8 cellular contexts compared by ENCODE assay signal in genomic region chr14:31420013-31420318, GRCh38. TPM values are rescaled to one million over a fixed set of nuclear protein-coding genes. Genes with fewer than 3 reads are reported as not detected.
DNase-seq lines count a peak whose midpoint lies in the region; ATAC-seq and TF ChIP-seq lines count a peak whose summit lies in the region.

No MANE protein-coding gene starts in this region.

- H3K27me3 ChIP-seq in SU-DHL-6 (ENCODE audit: low read length) (no peaks in the 10 kb centered on the region), ectodermal cell (ENCODE audit: control insufficient read depth, insufficient read depth, low read length, poor library complexity, severe bottlenecking) (no peaks in the 10 kb centered on the region), mesenchymal stem cell (ENCODE audit: control insufficient read depth in 1 of 2, insufficient read depth in 1 of 2, low read length in 2 of 2) (no peaks in the 10 kb centered on the region), thymus (ENCODE audit: control insufficient read depth, insufficient read depth) (no peaks in the 10 kb centered on the region)

- H4K8ac ChIP-seq in mesenchymal stem cell (ENCODE audit: low read length) = no peak overlapping the region

- peaks cover 5% of the 10 kb centered on the region; the same call in 1 of the 2 replicates for H3K79me2 ChIP-seq in SU-DHL-6 (ENCODE audit: insufficient read depth, low read length)

- TF ChIP-seq CTCF in C4-2B (conservative IDR thresholded peaks at IDR 0.05) = no peak
- no peak for TF ChIP-seq CTCF in SU-DHL-6 (IDR thresholded peaks at IDR 0.05; ENCODE audit: insufficient read depth, low read length, poor library complexity, severe bottlenecking)

- peak overlapping the region; percentile 15 for H2BK15ac ChIP-seq in mesenchymal stem cell (ENCODE audit: low read depth, poor library complexity, severe bottlenecking)

- H3K9ac ChIP-seq in SU-DHL-6 (ENCODE audit: low read length) = peak overlapping the region; percentile 70
- H3K9ac ChIP-seq in mesenchymal stem cell (ENCODE audit: low read length) = peak overlapping the region; percentile 100

- H3K18ac ChIP-seq in mesenchymal stem cell (ENCODE audit: low read depth in 1 of 2, low read length in 2 of 2) = peak overlapping the region; percentile 69 to 97

- H2AFZ ChIP-seq in SU-DHL-6 (ENCODE audit: low read depth, low read length, severe bottlenecking) (peak overlapping the region; percentile 70), mesenchymal stem cell (ENCODE audit: low read depth, low read length) (peak overlapping the region; percentile 96)

- H3K14ac ChIP-seq in mesenchymal stem cell (ENCODE audit: low read length in 2 of 2) = peak overlapping the region in 1 of 2 experiments; percentile 92

- H3K27ac ChIP-seq in C4-2B (peak overlapping the region; percentile 71), SU-DHL-6 (ENCODE audit: low read depth, low read length) (no peak overlapping the region), ectodermal cell (ENCODE audit: insufficient read depth, low read depth, low read length, poor library complexity, severe bottlenecking) (peak overlapping the region; percentile 81), mesenchymal stem cell (ENCODE audit: low read length, poor library complexity, severe bottlenecking) (peak overlapping the region; percentile 71), thymus (ENCODE audit: low read depth) (peak overlapping the region; percentile 19)

- peak overlapping the region in 1 of 2 experiments; percentile 100 for H3K23ac ChIP-seq in mesenchymal stem cell (ENCODE audit: low read length in 2 of 2)

- no peaks in the 10 kb centered on the region for H3K9me2 ChIP-seq in SU-DHL-6 (replicated peaks; ENCODE audit: insufficient read depth, low read length)

- H4K20me1 ChIP-seq in SU-DHL-6 (ENCODE audit: low read depth, low read length) = no peaks in the 10 kb centered on the region

- DNase-seq in mesenchymal stem cell (no peak), A172 (ENCODE audit: low spot score) (no peak)

- H3K4me2 ChIP-seq in SU-DHL-6 (ENCODE audit: low read depth, low read length, poor library complexity, severe bottlenecking) = peak overlapping the region; percentile 88
- peak overlapping the region; percentile 79 for H3K4me2 ChIP-seq in mesenchymal stem cell (ENCODE audit: low read length, poor library complexity, severe bottlenecking)

- peaks cover 9% of the 10 kb centered on the region; the same call in 1 of the 2 replicates for H3F3A ChIP-seq in SU-DHL-6 (ENCODE audit: insufficient read depth)

- peak overlapping the region; percentile 1 for H4K91ac ChIP-seq in mesenchymal stem cell (ENCODE audit: low read length)

- peaks cover 7% of the 10 kb centered on the region for H3K79me1 ChIP-seq in mesenchymal stem cell (replicated peaks; ENCODE audit: low read length, poor library complexity, severe bottlenecking)

- H3K36me3 ChIP-seq in SU-DHL-6 (ENCODE audit: low read length) (no peaks in the 10 kb centered on the region), ectodermal cell (ENCODE audit: control insufficient read depth, insufficient read depth, low read length) (no peaks in the 10 kb centered on the region), mesenchymal stem cell (ENCODE audit: control insufficient read depth in 1 of 2, insufficient read depth in 2 of 2, low read depth in 1 of 2, low read length in 2 of 2) (no peaks in the 10 kb centered on the region), thymus (ENCODE audit: control insufficient read depth, insufficient read depth) (no peaks in the 10 kb centered on the region)

- H3K4me1 ChIP-seq in ectodermal cell (ENCODE audit: control insufficient read depth, insufficient read depth, low read length) = no peaks in the 10 kb centered on the region
- H3K4me1 ChIP-seq in mesenchymal stem cell (ENCODE audit: control insufficient read depth, insufficient read depth, low read depth, low read length) = no peaks in the 10 kb centered on the region
- H3K4me1 ChIP-seq in thymus (ENCODE audit: control insufficient read depth, insufficient read depth, low read length) = peaks cover 7% of the 10 kb centered on the region

- peak; percentile 28 for ATAC-seq in GM19035 (IDR thresholded peaks at IDR 0.05; ENCODE audit: unreplicated experiment)
- ATAC-seq in HG03342 (IDR thresholded peaks at IDR 0.05; ENCODE audit: unreplicated experiment) = peak; percentile 17

- no peak overlapping the region for H2BK5ac ChIP-seq in mesenchymal stem cell (ENCODE audit: low read depth, low read length, poor library complexity, severe bottlenecking)

- 0% methylated on average over 27 of the region's 27 CpGs for WGBS in ectodermal cell, 2 experiments
- WGBS in mesenchymal stem cell = under 1% methylated on average over 27 of the region's 27 CpGs
- WGBS in thymus = under 1% methylated on average over 27 of the region's 27 CpGs

- H3K9me3 ChIP-seq in SU-DHL-6 (ENCODE audit: insufficient read depth, low read length) = no peaks in the 10 kb centered on the region
- no peaks in the 10 kb centered on the region for H3K9me3 ChIP-seq in ectodermal cell (ENCODE audit: control insufficient read depth, low read length)
- H3K9me3 ChIP-seq in mesenchymal stem cell (ENCODE audit: control insufficient read depth, low read length) = no peaks in the 10 kb centered on the region
- H3K9me3 ChIP-seq in thymus (ENCODE audit: control insufficient read depth) = no peaks in the 10 kb centered on the region

- no peak overlapping the region for H2AK5ac ChIP-seq in mesenchymal stem cell (ENCODE audit: low read length, severe bottlenecking)

- peak overlapping the region in 1 of 2 experiments; percentile 98 for H3K4ac ChIP-seq in mesenchymal stem cell (ENCODE audit: low read depth in 1 of 2, low read length in 2 of 2)

- H2BK120ac ChIP-seq in mesenchymal stem cell (ENCODE audit: low read depth, low read length) = no peak overlapping the region

- no peak overlapping the region for H2BK12ac ChIP-seq in mesenchymal stem cell (ENCODE audit: low read length in 2 of 2)

- H3K4me3 ChIP-seq in SU-DHL-6 (ENCODE audit: insufficient read depth, low read length, poor library complexity, severe bottlenecking) = peak overlapping the region; percentile 82
- peak overlapping the region; percentile 89 for H3K4me3 ChIP-seq in ectodermal cell (ENCODE audit: insufficient read depth, low read depth, low read length)
- H3K4me3 ChIP-seq in mesenchymal stem cell (ENCODE audit: insufficient read depth in 1 of 2, low read depth in 1 of 2, low read length in 2 of 2) = peak overlapping the region; percentile 97 to 100
- peak overlapping the region; percentile 58 for H3K4me3 ChIP-seq in thymus (ENCODE audit: low read length)

RNA-seq across cellular contexts. Expression of gene HEATR5A, which starts 0.4 kb away (rescaled TPM):
- polyA plus RNA-seq in ectodermal cell (2013, experiment 1 of 4) = 17.4 TPM
- polyA plus RNA-seq in ectodermal cell (2013, experiment 2 of 4) = 19.4 TPM
- polyA plus RNA-seq in ectodermal cell (2013, experiment 3 of 4) = 10.7 TPM
- polyA plus RNA-seq in ectodermal cell (2013, experiment 4 of 4) = 12.7 TPM
- 19.5 TPM for polyA plus RNA-seq in mesenchymal stem cell (2013, experiment 1 of 2)
- polyA plus RNA-seq in mesenchymal stem cell (2013, experiment 2 of 2) = 18.7 TPM
- 7.5 TPM for polyA plus RNA-seq in thymus
- 21.6 and 31.6 TPM in 2 replicates for total RNA-seq in A172 (2014; rRNA removed; shearing (Covaris generic))

RNA-seq across cellular contexts. Expression of gene DTD2, which starts 37.3 kb away (rescaled TPM):
- polyA plus RNA-seq in ectodermal cell (2013, experiment 1 of 4) = 7.3 TPM
- 9.8 TPM for polyA plus RNA-seq in ectodermal cell (2013, experiment 2 of 4)
- polyA plus RNA-seq in ectodermal cell (2013, experiment 3 of 4) = 11.6 TPM
- polyA plus RNA-seq in ectodermal cell (2013, experiment 4 of 4) = 8.6 TPM
- polyA plus RNA-seq in mesenchymal stem cell (2013, experiment 1 of 2) = 13.2 TPM
- 14.0 TPM for polyA plus RNA-seq in mesenchymal stem cell (2013, experiment 2 of 2)
- polyA plus RNA-seq in thymus = 14.4 TPM
- total RNA-seq in A172 (2014; rRNA removed; shearing (Covaris generic)) = 23.7 and 29.9 TPM in 2 replicates
